21 cellular contexts compared by ENCODE assay signal in the genomic region with DNA sequence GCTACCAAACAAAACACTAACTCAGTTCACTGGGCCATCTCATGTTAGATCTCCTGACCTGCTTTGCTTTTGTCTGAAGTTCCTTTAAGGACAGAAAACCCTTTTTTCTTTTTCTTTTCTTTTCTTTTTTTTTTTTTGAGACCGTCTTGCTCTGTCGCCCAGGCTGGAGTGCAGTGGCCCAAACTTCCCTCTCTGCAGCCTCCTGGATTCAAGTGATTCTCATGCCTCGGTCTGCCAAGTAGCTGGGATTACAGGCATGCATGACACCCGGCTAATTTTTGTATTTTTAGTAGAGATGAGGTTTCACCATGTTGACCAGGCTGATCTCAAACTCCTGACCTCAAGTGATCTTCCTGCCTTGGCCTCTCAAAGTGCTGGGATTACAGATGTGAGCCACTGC. TPM values are rescaled to one million over a fixed set of nuclear protein-coding genes. Genes with fewer than 3 reads are reported as not detected.
"Had no signal": no experiment of that assay in that cellular context is flagged by ENCODE, and none has a peak within 500 bp of the region (broad histone marks: within the 10 kb centered on the region; RNA-seq: fewer than 3 reads in every experiment).

No MANE protein-coding gene starts in this region.

RNA-seq across cellular contexts. Expression of a gene that starts 28.7 kb away (rescaled TPM):
- total RNA-seq: naive thymus-derived CD4-positive, alpha-beta T cell; natural killer cell; osteoblast; ovary; posterior vena cava; pulmonary artery endothelial cell; right atrium auricular region; sciatic nerve; skeletal muscle tissue; stomach; subcutaneous adipose tissue; temporal lobe; thoracic aorta; transverse colon; upper lobe of right lung; urinary bladder; uterus had no signal
- polyA plus RNA-seq: naive thymus-derived CD4-positive, alpha-beta T cell; neural cell; ovary; small intestine; stomach; urinary bladder had no signal

RNA-seq across cellular contexts. Expression of a gene that starts 30.3 kb away (rescaled TPM):
- total RNA-seq: naive thymus-derived CD4-positive, alpha-beta T cell; natural killer cell; occipital lobe; osteoblast; prostate gland; pulmonary artery endothelial cell; right atrium auricular region; subcutaneous adipose tissue; temporal lobe; upper lobe of right lung; urinary bladder had no signal
- polyA plus RNA-seq: naive thymus-derived CD4-positive, alpha-beta T cell had no signal

RNA-seq across cellular contexts. Expression of a gene that starts 56.6 kb away (rescaled TPM):
- total RNA-seq: naive thymus-derived CD4-positive, alpha-beta T cell; natural killer cell; stomach; temporal lobe; thoracic aorta; transverse colon; upper lobe of right lung had no signal
- polyA plus RNA-seq: naive thymus-derived CD4-positive, alpha-beta T cell; urinary bladder had no signal
